Comparison of ENCODE assay signal across 8 cellular contexts in the genomic region with DNA sequence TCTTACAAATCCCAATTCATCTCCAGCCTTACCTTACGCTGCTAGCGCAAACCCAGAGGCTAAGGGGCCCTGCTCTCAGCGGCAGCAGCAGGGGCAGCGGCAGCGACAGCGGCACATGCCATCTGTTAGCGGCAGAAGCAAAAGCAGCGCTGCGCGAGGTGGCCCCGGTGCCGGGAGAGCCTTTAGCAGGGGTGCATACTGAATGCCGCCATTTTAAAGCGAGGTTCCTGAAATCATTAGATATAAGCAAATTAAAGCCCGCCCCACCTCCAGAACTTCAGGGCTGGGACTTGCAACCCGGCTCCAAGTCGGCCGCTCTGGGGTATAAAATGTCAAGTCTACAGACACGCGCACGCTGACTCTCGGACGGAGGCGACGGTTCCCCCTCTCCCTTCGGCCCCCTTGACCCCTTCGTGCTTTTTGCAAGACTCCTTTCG. TPM values are rescaled to one million over a fixed set of nuclear protein-coding genes. Genes with fewer than 3 reads are reported as not detected.
DNase-seq lines count a peak whose midpoint lies in the region; ATAC-seq and TF ChIP-seq lines count a peak whose summit lies in the region.

A gene with protein sequence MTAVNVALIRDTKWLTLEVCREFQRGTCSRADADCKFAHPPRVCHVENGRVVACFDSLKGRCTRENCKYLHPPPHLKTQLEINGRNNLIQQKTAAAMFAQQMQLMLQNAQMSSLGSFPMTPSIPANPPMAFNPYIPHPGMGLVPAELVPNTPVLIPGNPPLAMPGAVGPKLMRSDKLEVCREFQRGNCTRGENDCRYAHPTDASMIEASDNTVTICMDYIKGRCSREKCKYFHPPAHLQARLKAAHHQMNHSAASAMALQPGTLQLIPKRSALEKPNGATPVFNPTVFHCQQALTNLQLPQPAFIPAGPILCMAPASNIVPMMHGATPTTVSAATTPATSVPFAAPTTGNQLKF (minus strand): TSS at position 220 of the 437 bp plus-strand sequence. CDS start 49,427 bp downstream, outside the sequence.

- ATAC-seq in GM19351 (IDR thresholded peaks at IDR 0.05; ENCODE audit: unreplicated experiment) (peak; percentile 36), HG03460 (IDR thresholded peaks at IDR 0.05; ENCODE audit: unreplicated experiment) (peak; percentile 44)
- peak; percentile 50 for ATAC-seq in stimulated activated naive CD8-positive, alpha-beta T cell treated with anti-CD3 and anti-CD28 coated beads, Interleukin-15, Interleukin-2, amounts not matched to agents 100 U/mL and 50 U/mL, for 24 hours

- H3K4me1 ChIP-seq in BLaER1 treated with 17β-estradiol and CSF1 and Interleukin-3, amounts not matched to agents 10 nM and 100 nM, result peaks cover 32 to 52% (median 44%) of the 10 kb centered on the region in 10 experiments
- H3K4me1 ChIP-seq in muscle layer of colon (ENCODE audit: insufficient read depth, low read length), result no peaks in the 10 kb centered on the region

- DNase-seq in NK-92 (lab: John Stamatoyannopoulos, UW; ENCODE audit: unreplicated experiment) (peak; percentile 1), epithelial cell of proximal tubule (ENCODE audit: low read depth) (no peak)
- DNase-seq in activated CD8-positive, alpha-beta memory T cell treated with anti-CD3 and anti-CD28 coated beads, Interleukin-2, amount 50 U/mL, for 4 hours, result peak; percentile 60
- peak; percentile 52 for DNase-seq in stimulated activated naive CD8-positive, alpha-beta T cell treated with anti-CD3 and anti-CD28 coated beads, Interleukin-15, Interleukin-2, amounts not matched to agents 100 U/mL and 50 U/mL, for 24 hours

- peaks cover 82 to 97% (median 93%) of the 10 kb centered on the region in 11 experiments for H3K27me3 ChIP-seq in BLaER1 treated with 17β-estradiol and CSF1 and Interleukin-3, amounts not matched to agents 10 nM and 100 nM
- H3K27me3 ChIP-seq in muscle layer of colon (ENCODE audit: control insufficient read depth in 1 of 2, insufficient read depth in 2 of 2, low read length in 2 of 2), result peaks cover 9 to 23% of the 10 kb centered on the region in 2 donors

- peak within 1 kb of the TSS; percentile 79 to 99 (median 96) for H3K9ac ChIP-seq in BLaER1 treated with 17β-estradiol and CSF1 and Interleukin-3, amounts not matched to agents 10 nM and 100 nM
- no peak within 1 kb of the TSS for H3K9ac ChIP-seq in muscle layer of colon (ENCODE audit: low read length)

- peaks cover 0 to 19% (median 0%) of the 10 kb centered on the region in 11 experiments; a peak in 7 of 22 replicates for H3K9me3 ChIP-seq in BLaER1 treated with 17β-estradiol and CSF1 and Interleukin-3, amounts not matched to agents 10 nM and 100 nM (replicated peaks in 1 of 11)
- H3K9me3 ChIP-seq in muscle layer of colon (ENCODE audit: low read length), result no peaks in the 10 kb centered on the region

- H4K20me1 ChIP-seq in BLaER1 treated with 17β-estradiol and CSF1 and Interleukin-3, amounts not matched to agents 10 nM and 100 nM, result no peaks in the 10 kb centered on the region; a peak in 1 of 22 replicates

- H3K4me3 ChIP-seq in BLaER1 treated with 17β-estradiol and CSF1 and Interleukin-3, amounts not matched to agents 10 nM and 100 nM, result peak within 1 kb of the TSS; percentile 61 to 76 (median 71)
- H3K4me3 ChIP-seq in epithelial cell of proximal tubule (ENCODE audit: low read depth, low read length), result peak within 1 kb of the TSS; percentile 69
- H3K4me3 ChIP-seq in muscle layer of colon (ENCODE audit: low read depth in 1 of 2, low read length in 2 of 2), result peak within 1 kb of the TSS; percentile 39 to 43

- peak within 1 kb of the TSS; percentile 62 to 98 (median 97) for H3K27ac ChIP-seq in BLaER1 treated with 17β-estradiol and CSF1 and Interleukin-3, amounts not matched to agents 10 nM and 100 nM
- H3K27ac ChIP-seq in muscle layer of colon (ENCODE audit: low read depth, low read length), result no peak within 1 kb of the TSS

- no peaks in the 10 kb centered on the region; a peak in 3 of 22 replicates for H3K36me3 ChIP-seq in BLaER1 treated with 17β-estradiol and CSF1 and Interleukin-3, amounts not matched to agents 10 nM and 100 nM
- no peaks in the 10 kb centered on the region for H3K36me3 ChIP-seq in muscle layer of colon (ENCODE audit: insufficient read depth, low read length)

- peak within 1 kb of the TSS; percentile 69 to 85 (median 78) for H3K4me2 ChIP-seq in BLaER1 treated with 17β-estradiol and CSF1 and Interleukin-3, amounts not matched to agents 10 nM and 100 nM

- no peak for TF ChIP-seq CTCF in epithelial cell of proximal tubule (conservative IDR thresholded peaks at IDR 0.05; ENCODE audit: low read depth, low read length)

RNA-seq across cellular contexts. Expression of the gene that starts here (rescaled TPM):
- total RNA-seq in epithelial cell of proximal tubule, result 6.3 and 8.4 TPM in 2 replicates
